In the genomic region with DNA sequence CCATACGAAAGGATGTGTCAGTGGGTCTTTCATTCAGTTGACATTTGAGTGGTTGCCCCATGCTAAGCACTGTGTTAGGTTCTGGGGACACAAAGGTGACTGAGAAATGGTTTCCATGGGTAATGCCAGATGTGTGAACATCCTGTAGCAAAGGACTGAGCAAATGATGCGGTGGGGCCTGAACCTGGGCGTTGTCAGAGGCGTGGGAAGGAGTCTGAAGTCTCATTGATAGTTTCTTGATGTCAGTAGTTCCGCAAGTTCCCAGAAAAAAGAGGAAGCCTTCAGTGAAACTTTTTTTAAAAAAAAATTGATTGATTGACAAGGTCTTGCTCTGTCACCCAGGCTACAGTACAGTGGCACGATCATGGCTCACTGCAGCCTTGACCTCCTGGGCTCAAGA, we compare ENCODE assay signal across 12 cellular contexts. TPM values are rescaled to one million over a fixed set of nuclear protein-coding genes. Genes with fewer than 3 reads are reported as not detected.
DNase-seq lines count a peak whose midpoint lies in the region; ATAC-seq, FAIRE-seq and TF ChIP-seq lines count a peak whose summit lies in the region.
"Had no signal": no experiment of that assay in that cellular context is flagged by ENCODE, and none has a peak within 500 bp of the region (broad histone marks: within the 10 kb centered on the region; RNA-seq: fewer than 3 reads in every experiment).

No MANE protein-coding gene starts in this region.

- peaks cover 64% of the 10 kb centered on the region for H3K79me2 ChIP-seq in osteoblast (ENCODE audit: insufficient read depth, low read length)

- FAIRE-seq in GM12891 (lab: Jason Lieb, UNC): peak; percentile 5
- FAIRE-seq: H1, TTC549 had no signal

- intact Hi-C loops in sciatic nerve (cut with DNase I): no loop called here

- H3K9me3 ChIP-seq in duodenal mucosa (ENCODE audit: control insufficient read depth in 1 of 2, low read length in 2 of 2): no peaks in the 10 kb centered on the region
- H3K9me3 ChIP-seq in osteoblast (ENCODE audit: low read depth, low read length): no peaks in the 10 kb centered on the region

- CTCF ChIA-PET in HEK293T (lab: Yijun Ruan, JAX) (no interaction called here), GM10248 (lab: Yijun Ruan, JAX) (no interaction called here)

- H3K4me1 ChIP-seq in duodenal mucosa (ENCODE audit: control insufficient read depth in 1 of 2, insufficient read depth in 2 of 2, low read length in 2 of 2): peaks cover 12 to 44% of the 10 kb centered on the region in 2 donors
- H3K4me1 ChIP-seq in osteoblast (ENCODE audit: insufficient read depth, low read length): peaks cover 64% of the 10 kb centered on the region

- no peak for TF ChIP-seq CTCF in osteoblast (IDR thresholded peaks at IDR 0.05; ENCODE audit: extremely low read depth, low read depth, low read length)
- no peak for TF ChIP-seq CTCF in GM10248 (IDR thresholded peaks at IDR 0.05; ENCODE audit: control extremely low read depth, extremely low read depth, low read depth, missing control alignments)

- H3K4me3 ChIP-seq in duodenal mucosa (ENCODE audit: low read depth in 1 of 2, low read length in 2 of 2): no peak overlapping the region
- no peak overlapping the region for H3K4me3 ChIP-seq in osteoblast (ENCODE audit: insufficient read depth, low read length)

- H4K20me1 ChIP-seq in osteoblast (ENCODE audit: insufficient read depth, low read length): no peaks in the 10 kb centered on the region

- no peak for DNase-seq in GM12891 (ENCODE audit: insufficient read length, low spot score)
- no peak for DNase-seq in HEK293T (ENCODE audit: extremely low spot score)
- DNase-seq in sciatic nerve (ENCODE audit: low spot score): no peak
- no peak for DNase-seq in osteoblast (ENCODE audit: insufficient read length, low spot score, missing footprints)
- DNase-seq in GM10248 (ENCODE audit: extremely low spot score): no peak
- DNase-seq: DMS153, NCI-H345 had no signal

- H3K4me2 ChIP-seq in osteoblast (ENCODE audit: insufficient read depth, low read length): no peak overlapping the region

- H3K27ac ChIP-seq in duodenal mucosa (ENCODE audit: low read depth, low read length) (peak overlapping the region; percentile 28), osteoblast (ENCODE audit: low read depth, low read length) (no peak overlapping the region)

- H2AFZ ChIP-seq in osteoblast (ENCODE audit: low read length): no peak overlapping the region

- POLR2A ChIA-PET in HEK293T (lab: Yijun Ruan, JAX) (no interaction called here), GM10248 (lab: Yijun Ruan, JAX) (no interaction called here)

- H3K36me3 ChIP-seq in duodenal mucosa (ENCODE audit: control insufficient read depth in 1 of 2, insufficient read depth in 2 of 2, low read length in 2 of 2): no peaks in the 10 kb centered on the region
- no peaks in the 10 kb centered on the region for H3K36me3 ChIP-seq in osteoblast (ENCODE audit: insufficient read depth, low read length)

- H3K9ac ChIP-seq in duodenal mucosa (ENCODE audit: low read depth in 1 of 2, low read length in 2 of 2): no peak overlapping the region

- peak; percentile 51 for ATAC-seq in GM21447 (IDR thresholded peaks at IDR 0.05; ENCODE audit: unreplicated experiment)
- peak; percentile 48 for ATAC-seq in HG03571 (IDR thresholded peaks at IDR 0.05; ENCODE audit: unreplicated experiment)
- no peak for ATAC-seq in sciatic nerve

- H3K27me3 ChIP-seq in duodenal mucosa (ENCODE audit: control insufficient read depth in 1 of 2, insufficient read depth in 2 of 2, low read length in 2 of 2): no peaks in the 10 kb centered on the region
- no peaks in the 10 kb centered on the region for H3K27me3 ChIP-seq in osteoblast (ENCODE audit: insufficient read depth, low read length)

- TF ChIP-seq POLR2A in GM12891 (IDR thresholded peaks at IDR 0.05; ENCODE audit: low read depth, low read length): no peak

TF ChIP-seq in GM12891, 5 proteins besides CTCF, POLR2A, EP300 and RAD21:
- peak; percentile 58 for TF ChIP-seq SPI1 (IDR thresholded peaks at IDR 0.05; ENCODE audit: low read depth, low read length)
- TF ChIP-seq PAX5 (IDR thresholded peaks at IDR 0.05; ENCODE audit: insufficient read depth, low read length, severe bottlenecking): no peak
TF ChIP-seq in GM12891: peak in this region for 1.

TF ChIP-seq in HEK293T, 16 proteins besides CTCF, POLR2A, EP300 and RAD21:
- TF ChIP-seq, protein P1, sequence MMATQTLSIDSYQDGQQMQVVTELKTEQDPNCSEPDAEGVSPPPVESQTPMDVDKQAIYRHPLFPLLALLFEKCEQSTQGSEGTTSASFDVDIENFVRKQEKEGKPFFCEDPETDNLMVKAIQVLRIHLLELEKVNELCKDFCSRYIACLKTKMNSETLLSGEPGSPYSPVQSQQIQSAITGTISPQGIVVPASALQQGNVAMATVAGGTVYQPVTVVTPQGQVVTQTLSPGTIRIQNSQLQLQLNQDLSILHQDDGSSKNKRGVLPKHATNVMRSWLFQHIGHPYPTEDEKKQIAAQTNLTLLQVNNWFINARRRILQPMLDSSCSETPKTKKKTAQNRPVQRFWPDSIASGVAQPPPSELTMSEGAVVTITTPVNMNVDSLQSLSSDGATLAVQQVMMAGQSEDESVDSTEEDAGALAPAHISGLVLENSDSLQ (IDR thresholded peaks at IDR 0.05): no peak
- no peak for TF ChIP-seq L3MBTL2 (conservative IDR thresholded peaks at IDR 0.05)
- TF ChIP-seq ELF4 (IDR thresholded peaks at IDR 0.05): no peak
- TF ChIP-seq FOXM1 (IDR thresholded peaks at IDR 0.05; ENCODE audit: borderline replicate concordance): no peak
- TF ChIP-seq SUZ12 (IDR thresholded peaks at IDR 0.05): no peak
- no peak for TF ChIP-seq BHLHE40 (IDR thresholded peaks at IDR 0.05; ENCODE audit: borderline replicate concordance)
- no peak for TF ChIP-seq CTBP1 (IDR thresholded peaks at IDR 0.05; ENCODE audit: borderline replicate concordance)
TF ChIP-seq in HEK293T: peak in this region for 0.

RNA-seq across cellular contexts. Expression of gene LIMS1, which starts 56.9 kb away (rescaled TPM):
- polyA plus RNA-seq in GM12891 (2012; ENCODE audit: low read depth, missing spikeins): 14.0 TPM
- total RNA-seq in sciatic nerve (50.2 TPM), osteoblast (129 and 142 TPM in 2 replicates)
